ENCODE assay signal across 8 cellular contexts in the genomic region with DNA sequence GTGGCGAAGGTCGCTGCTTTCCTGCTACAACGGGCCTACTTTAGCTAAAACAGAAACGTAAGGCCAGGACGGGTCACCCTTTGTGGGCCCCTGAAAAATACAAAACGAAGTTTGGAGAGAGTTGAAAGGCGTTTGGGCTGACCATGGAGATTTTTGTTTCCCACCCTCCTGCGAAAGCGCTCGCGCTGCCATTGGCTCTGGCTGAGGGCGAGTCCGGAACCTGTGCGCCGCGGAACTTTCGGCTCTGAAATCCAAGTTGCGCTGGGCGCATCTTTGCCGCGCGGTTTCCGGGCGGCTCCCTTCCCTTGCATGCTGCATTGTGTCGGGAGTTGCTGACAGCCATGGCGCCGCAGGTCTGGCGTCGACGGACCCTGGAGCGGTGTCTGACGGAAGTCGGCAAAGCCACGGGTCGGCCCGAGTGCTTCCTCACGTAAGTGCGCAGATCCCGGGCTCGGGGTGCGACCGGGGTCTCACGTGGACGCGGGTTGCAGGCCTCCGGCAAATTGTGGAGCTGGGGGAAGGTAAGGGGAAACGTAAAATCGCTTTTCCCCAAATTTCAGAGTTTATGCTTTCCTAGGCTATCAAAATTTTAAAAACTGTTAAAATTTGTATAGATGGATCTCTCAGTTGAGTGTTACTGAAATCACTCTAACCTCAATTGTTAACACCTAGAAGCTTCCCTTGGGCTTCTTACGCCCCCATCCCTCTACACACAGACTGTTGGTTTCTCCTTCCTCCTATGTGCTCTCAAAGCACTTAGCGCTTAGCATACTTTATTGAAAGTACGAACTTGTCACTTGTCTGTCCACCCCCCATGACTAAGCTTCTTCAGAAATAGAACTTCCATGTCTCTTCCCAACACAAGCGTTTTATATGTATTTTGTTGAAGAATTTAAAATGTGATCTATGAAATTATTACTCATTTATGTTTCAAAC. TPM values are rescaled to one million over a fixed set of nuclear protein-coding genes. Genes with fewer than 3 reads are reported as not detected.
DNase-seq lines count a peak whose midpoint lies in the region; ATAC-seq and TF ChIP-seq lines count a peak whose summit lies in the region.

A gene with protein sequence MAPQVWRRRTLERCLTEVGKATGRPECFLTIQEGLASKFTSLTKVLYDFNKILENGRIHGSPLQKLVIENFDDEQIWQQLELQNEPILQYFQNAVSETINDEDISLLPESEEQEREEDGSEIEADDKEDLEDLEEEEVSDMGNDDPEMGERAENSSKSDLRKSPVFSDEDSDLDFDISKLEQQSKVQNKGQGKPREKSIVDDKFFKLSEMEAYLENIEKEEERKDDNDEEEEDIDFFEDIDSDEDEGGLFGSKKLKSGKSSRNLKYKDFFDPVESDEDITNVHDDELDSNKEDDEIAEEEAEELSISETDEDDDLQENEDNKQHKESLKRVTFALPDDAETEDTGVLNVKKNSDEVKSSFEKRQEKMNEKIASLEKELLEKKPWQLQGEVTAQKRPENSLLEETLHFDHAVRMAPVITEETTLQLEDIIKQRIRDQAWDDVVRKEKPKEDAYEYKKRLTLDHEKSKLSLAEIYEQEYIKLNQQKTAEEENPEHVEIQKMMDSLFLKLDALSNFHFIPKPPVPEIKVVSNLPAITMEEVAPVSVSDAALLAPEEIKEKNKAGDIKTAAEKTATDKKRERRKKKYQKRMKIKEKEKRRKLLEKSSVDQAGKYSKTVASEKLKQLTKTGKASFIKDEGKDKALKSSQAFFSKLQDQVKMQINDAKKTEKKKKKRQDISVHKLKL (plus strand): TSS at position 310 of the 936 bp plus-strand sequence. CDS start 32 bp downstream, at position 342.

- TF ChIP-seq CTCF in neural cell (IDR thresholded peaks at IDR 0.05; ENCODE audit: poor library complexity, severe bottlenecking): no peak

- H3K9me3 ChIP-seq in neural cell (ENCODE audit: low read length): no peaks in the 10 kb centered on the region

- no peaks in the 10 kb centered on the region for H3F3A ChIP-seq in neural cell (ENCODE audit: insufficient read depth, low read length, poor library complexity, severe bottlenecking)

- no peaks in the 10 kb centered on the region for H3K9me2 ChIP-seq in neural cell (ENCODE audit: insufficient read depth, low read length)

- H2AFZ ChIP-seq in neural cell (ENCODE audit: low read depth, low read length): peak within 1 kb of the TSS; percentile 89

- TF ChIP-seq RAD21 in neural cell (conservative IDR thresholded peaks at IDR 0.05): no peak

- peak within 1 kb of the TSS; percentile 87 for H3K9ac ChIP-seq in neural cell (ENCODE audit: low read length)

- peak; percentile 85 for TF ChIP-seq POLR2A in Raji (IDR thresholded peaks at IDR 0.05; ENCODE audit: insufficient read depth, low read depth, low read length)

- no peaks in the 10 kb centered on the region for H3K27me3 ChIP-seq in neural cell (ENCODE audit: insufficient read depth, low read depth, low read length)

- peak; percentile 97 for ATAC-seq in stimulated activated naive CD8-positive, alpha-beta T cell treated with anti-CD3 and anti-CD28 coated beads, Interleukin-15, amount 100 ng/mL, for 72 hours

- no peak within 1 kb of the TSS for H3K27ac Mint-ChIP-seq in stimulated activated naive CD8-positive, alpha-beta T cell treated with anti-CD3 and anti-CD28 coated beads, Interleukin-15, amount 100 ng/mL, for 72 hours

- H4K20me1 ChIP-seq in neural cell (ENCODE audit: insufficient read depth): no peaks in the 10 kb centered on the region

- H3K9me3 Mint-ChIP-seq in stimulated activated naive CD8-positive, alpha-beta T cell treated with anti-CD3 and anti-CD28 coated beads, Interleukin-15, amount 100 ng/mL, for 72 hours: no peaks in the 10 kb centered on the region

- H3K4me2 ChIP-seq in neural cell (ENCODE audit: low read length): peak within 1 kb of the TSS; percentile 95

- H3K36me3 ChIP-seq in neural cell (ENCODE audit: insufficient read depth, low read length): peaks cover 4% of the 10 kb centered on the region

- no peak within 1 kb of the TSS for H3K4me3 Mint-ChIP-seq in stimulated activated naive CD8-positive, alpha-beta T cell treated with anti-CD3 and anti-CD28 coated beads, Interleukin-15, amount 100 ng/mL, for 72 hours

- H3K27ac ChIP-seq in neural cell (ENCODE audit: low read length): peak within 1 kb of the TSS; percentile 86

- DNase-seq in ELR (ENCODE audit: low read depth): peak; percentile 93
- DNase-seq in GOT3 (lab: John Stamatoyannopoulos, UW): peak; percentile 87
- DNase-seq in Kasumi-1 (lab: John Stamatoyannopoulos, UW): peak; percentile 84 to 90
- DNase-seq in activated T-helper 9 cell treated with anti-CD3 and anti-CD28 coated beads, Interleukin-2, amount 50 U/mL, for 16 hours (ENCODE audit: low read depth): peak; percentile 83
- peak; percentile 64 for DNase-seq in fibroblast of the conjunctiva (ENCODE audit: low read depth)
- DNase-seq in stimulated activated naive CD8-positive, alpha-beta T cell treated with anti-CD3 and anti-CD28 coated beads, Interleukin-15, amount 100 ng/mL, for 72 hours: peak; percentile 90 to 93

- H3K4me1 Mint-ChIP-seq in stimulated activated naive CD8-positive, alpha-beta T cell treated with anti-CD3 and anti-CD28 coated beads, Interleukin-15, amount 100 ng/mL, for 72 hours: peaks cover 8% of the 10 kb centered on the region

- peak within 1 kb of the TSS; percentile 92 for H3K4me3 ChIP-seq in neural cell (ENCODE audit: low read length)

- H3K79me2 ChIP-seq in neural cell (replicated peaks; ENCODE audit: insufficient read depth, low read length): peaks cover 34% of the 10 kb centered on the region

- H3K27me3 Mint-ChIP-seq in stimulated activated naive CD8-positive, alpha-beta T cell treated with anti-CD3 and anti-CD28 coated beads, Interleukin-15, amount 100 ng/mL, for 72 hours: no peaks in the 10 kb centered on the region

- peak; percentile 14 for TF ChIP-seq EP300 in neural cell (conservative IDR thresholded peaks at IDR 0.05; ENCODE audit: poor library complexity, severe bottlenecking)

TF ChIP-seq in neural cell, 6 proteins besides CTCF, POLR2A, EP300 and RAD21:
- TF ChIP-seq POLR2AphosphoS5 (IDR thresholded peaks at IDR 0.05) (peak; percentile 82), EZH2 (IDR thresholded peaks at IDR 0.05; ENCODE audit: borderline replicate concordance, insufficient read depth, low read length, poor library complexity, severe bottlenecking) (no peak), TAF1 (IDR thresholded peaks at IDR 0.05; ENCODE audit: low read depth) (peak; percentile 56), SMC3 (conservative IDR thresholded peaks at IDR 0.05; ENCODE audit: poor library complexity) (no peak), MXI1 (conservative IDR thresholded peaks at IDR 0.05; ENCODE audit: poor library complexity, severe bottlenecking) (peak; percentile 98)
- TF ChIP-seq, protein P1, sequence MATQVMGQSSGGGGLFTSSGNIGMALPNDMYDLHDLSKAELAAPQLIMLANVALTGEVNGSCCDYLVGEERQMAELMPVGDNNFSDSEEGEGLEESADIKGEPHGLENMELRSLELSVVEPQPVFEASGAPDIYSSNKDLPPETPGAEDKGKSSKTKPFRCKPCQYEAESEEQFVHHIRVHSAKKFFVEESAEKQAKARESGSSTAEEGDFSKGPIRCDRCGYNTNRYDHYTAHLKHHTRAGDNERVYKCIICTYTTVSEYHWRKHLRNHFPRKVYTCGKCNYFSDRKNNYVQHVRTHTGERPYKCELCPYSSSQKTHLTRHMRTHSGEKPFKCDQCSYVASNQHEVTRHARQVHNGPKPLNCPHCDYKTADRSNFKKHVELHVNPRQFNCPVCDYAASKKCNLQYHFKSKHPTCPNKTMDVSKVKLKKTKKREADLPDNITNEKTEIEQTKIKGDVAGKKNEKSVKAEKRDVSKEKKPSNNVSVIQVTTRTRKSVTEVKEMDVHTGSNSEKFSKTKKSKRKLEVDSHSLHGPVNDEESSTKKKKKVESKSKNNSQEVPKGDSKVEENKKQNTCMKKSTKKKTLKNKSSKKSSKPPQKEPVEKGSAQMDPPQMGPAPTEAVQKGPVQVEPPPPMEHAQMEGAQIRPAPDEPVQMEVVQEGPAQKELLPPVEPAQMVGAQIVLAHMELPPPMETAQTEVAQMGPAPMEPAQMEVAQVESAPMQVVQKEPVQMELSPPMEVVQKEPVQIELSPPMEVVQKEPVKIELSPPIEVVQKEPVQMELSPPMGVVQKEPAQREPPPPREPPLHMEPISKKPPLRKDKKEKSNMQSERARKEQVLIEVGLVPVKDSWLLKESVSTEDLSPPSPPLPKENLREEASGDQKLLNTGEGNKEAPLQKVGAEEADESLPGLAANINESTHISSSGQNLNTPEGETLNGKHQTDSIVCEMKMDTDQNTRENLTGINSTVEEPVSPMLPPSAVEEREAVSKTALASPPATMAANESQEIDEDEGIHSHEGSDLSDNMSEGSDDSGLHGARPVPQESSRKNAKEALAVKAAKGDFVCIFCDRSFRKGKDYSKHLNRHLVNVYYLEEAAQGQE (IDR thresholded peaks at IDR 0.05; ENCODE audit: borderline replicate concordance): peak; percentile 17

RNA-seq across cellular contexts. Expression of the gene that starts here (rescaled TPM):
- 38.8 and 39.0 TPM in 2 replicates for polyA plus RNA-seq in neural cell
- polyA minus RNA-seq in neural cell: 38.0 and 45.4 TPM in 2 replicates

Comparison
In these comparisons a context has a peak if more than half of its experiments do, and no peak if none do; other contexts are left out.
1. Peak in every context shown above with its lines: DNase-seq, ATAC-seq, H3K4me3 ChIP-seq and H3K27ac ChIP-seq.